19 cellular contexts compared by ENCODE assay signal in the genomic region with DNA sequence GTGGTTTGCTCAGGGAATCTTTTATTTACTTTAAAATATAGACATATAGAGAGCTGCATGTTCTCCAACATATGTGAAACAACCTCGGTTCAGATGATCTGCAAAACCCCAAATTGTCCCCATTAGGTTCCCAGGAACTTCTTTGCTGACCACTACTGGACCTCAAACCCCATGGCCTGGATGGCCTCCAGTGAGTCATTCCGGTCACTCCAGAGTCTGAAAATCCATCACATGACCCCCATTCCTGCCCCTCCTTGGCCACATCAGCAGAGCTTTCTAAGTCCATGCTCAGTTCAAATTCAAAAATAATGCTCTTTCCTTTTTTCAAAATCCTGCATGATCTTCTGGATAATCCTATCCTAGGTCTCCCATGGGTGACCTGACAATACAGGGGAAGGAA.
DNase-seq lines count a peak whose midpoint lies in the region; ATAC-seq and TF ChIP-seq lines count a peak whose summit lies in the region.
"Had no signal": no experiment of that assay in that cellular context is flagged by ENCODE, and none has a peak within 500 bp of the region (broad histone marks: within the 10 kb centered on the region; RNA-seq: fewer than 3 reads in every experiment).

No MANE protein-coding gene starts in this region.

- no peaks in the 10 kb centered on the region for H3K79me1 ChIP-seq in mesenchymal stem cell (replicated peaks; ENCODE audit: low read length, poor library complexity, severe bottlenecking)

- no peak overlapping the region for H3K27ac ChIP-seq in mesenchymal stem cell (ENCODE audit: low read length, poor library complexity, severe bottlenecking)
- peak overlapping the region; percentile 93 for H3K27ac ChIP-seq in subcutaneous abdominal adipose tissue (ENCODE audit: low read depth, low read length)
- H3K27ac ChIP-seq in right lobe of liver = no peak overlapping the region
- no peak overlapping the region for H3K27ac ChIP-seq in sigmoid colon
- H3K27ac ChIP-seq: PC-9, SJSA1 had no signal

- no peak overlapping the region for H3K4me2 ChIP-seq in mesenchymal stem cell (ENCODE audit: low read length, poor library complexity, severe bottlenecking)
- H3K4me2 ChIP-seq: PC-9 had no signal

- H3K4me1 ChIP-seq in mesenchymal stem cell (ENCODE audit: control insufficient read depth, insufficient read depth, low read depth, low read length) = no peaks in the 10 kb centered on the region
- H3K4me1 ChIP-seq in subcutaneous abdominal adipose tissue (ENCODE audit: control insufficient read depth in 5 of 5, insufficient read depth in 5 of 5, low read length in 5 of 5) = peaks cover 15 to 63% (median 61%) of the 10 kb centered on the region in 5 donors
- H3K4me1 ChIP-seq in right lobe of liver = no peaks in the 10 kb centered on the region
- peaks cover 0 to 58% (median 41%) of the 10 kb centered on the region in 4 donors for H3K4me1 ChIP-seq in sigmoid colon
- H3K4me1 ChIP-seq: SJSA1 had no signal

- 90% methylated on average over 2 of the region's 2 CpGs for WGBS in mesenchymal stem cell
- WGBS in right lobe of liver (ENCODE audit: insufficient coverage, low coverage, low lambda C conversion rate, missing lambda C conversion rate) = 92% methylated on average over 2 of the region's 2 CpGs
- WGBS in sigmoid colon, 2 donors = 79 to 83% methylated on average over 2 of the region's 2 CpGs

- no peak for TF ChIP-seq CTCF in AG10803 (conservative IDR thresholded peaks at IDR 0.05; ENCODE audit: low read length)
- TF ChIP-seq CTCF in right lobe of liver (IDR thresholded peaks at IDR 0.05) = no peak
- TF ChIP-seq CTCF in sigmoid colon (IDR thresholded peaks at IDR 0.05) = no peak

- no peaks in the 10 kb centered on the region for H3K27me3 ChIP-seq in mesenchymal stem cell (ENCODE audit: control insufficient read depth in 1 of 2, insufficient read depth in 1 of 2, low read length in 2 of 2)
- H3K27me3 ChIP-seq in subcutaneous abdominal adipose tissue (ENCODE audit: control insufficient read depth in 5 of 5, insufficient read depth in 4 of 5, low read length in 5 of 5) = no peaks in the 10 kb centered on the region
- no peaks in the 10 kb centered on the region for H3K27me3 ChIP-seq in right lobe of liver
- no peaks in the 10 kb centered on the region for H3K27me3 ChIP-seq in sigmoid colon
- H3K27me3 ChIP-seq: BE2C, SJSA1 had no signal

- no peak for ATAC-seq in right lobe of liver

- no peak overlapping the region for H3K4ac ChIP-seq in mesenchymal stem cell (ENCODE audit: low read depth in 1 of 2, low read length in 2 of 2)

- no peak for TF ChIP-seq EP300 in sigmoid colon (IDR thresholded peaks at IDR 0.05)

- H4K8ac ChIP-seq in mesenchymal stem cell (ENCODE audit: low read length) = no peak overlapping the region

- intact Hi-C loops in right lobe of liver (cut with DNase I) (no loop called here), sigmoid colon (cut with DNase I) (no loop called here)

- DNase-seq in AG10803 (ENCODE audit: low read depth) (peak; percentile 33), LHCN-M2 (ENCODE audit: low read depth) (peak; percentile 57), mesenchymal stem cell (peak; percentile 43), right lobe of liver (no peak), SW 1271 (lab: John Stamatoyannopoulos, UW) (no peak), sigmoid colon (no peak)
- DNase-seq: BE2C; Calu3; CD4-positive, alpha-beta memory T cell; DMS53; H7; Kasumi-1; NCI-H1417 treated with DMSO at 0.1 percent for 48 hours; NCI-H1930; NCI-H446; NCI-H748 treated with DMSO at 0.1 percent for 48 hours; PC-9 had no signal

- H3K23ac ChIP-seq in mesenchymal stem cell (ENCODE audit: low read length in 2 of 2) = no peak overlapping the region

- no peak overlapping the region for H2BK12ac ChIP-seq in mesenchymal stem cell (ENCODE audit: low read length in 2 of 2)

- H3K36me3 ChIP-seq in mesenchymal stem cell (ENCODE audit: control insufficient read depth in 1 of 2, insufficient read depth in 2 of 2, low read depth in 1 of 2, low read length in 2 of 2) (no peaks in the 10 kb centered on the region), subcutaneous abdominal adipose tissue (ENCODE audit: control insufficient read depth in 5 of 5, insufficient read depth in 5 of 5, low read length in 5 of 5) (peaks cover 2 to 46% (median 19%) of the 10 kb centered on the region in 5 donors), right lobe of liver (no peaks in the 10 kb centered on the region), sigmoid colon (peaks cover 0 to 29% (median 1%) of the 10 kb centered on the region in 4 donors)
- H3K36me3 ChIP-seq: BE2C, SJSA1 had no signal

- H2AFZ ChIP-seq in mesenchymal stem cell (ENCODE audit: low read depth, low read length) = no peak overlapping the region
- H2AFZ ChIP-seq: PC-9 had no signal

- H3K9ac ChIP-seq in mesenchymal stem cell (ENCODE audit: low read length) (peak overlapping the region; percentile 37), subcutaneous abdominal adipose tissue (ENCODE audit: low read length in 5 of 5) (no peak overlapping the region)

- no peak overlapping the region for H2BK15ac ChIP-seq in mesenchymal stem cell (ENCODE audit: low read depth, poor library complexity, severe bottlenecking)

- no peak overlapping the region for H2BK5ac ChIP-seq in mesenchymal stem cell (ENCODE audit: low read depth, low read length, poor library complexity, severe bottlenecking)

- no peak overlapping the region for H2AK5ac ChIP-seq in mesenchymal stem cell (ENCODE audit: low read length, severe bottlenecking)

- H3K14ac ChIP-seq in mesenchymal stem cell (ENCODE audit: low read length in 2 of 2) = no peak overlapping the region

- no peak overlapping the region for H3K4me3 ChIP-seq in AG10803 (ENCODE audit: low read length)
- no peak overlapping the region for H3K4me3 ChIP-seq in mesenchymal stem cell (ENCODE audit: insufficient read depth in 1 of 2, low read depth in 1 of 2, low read length in 2 of 2)
- no peak overlapping the region for H3K4me3 ChIP-seq in subcutaneous abdominal adipose tissue (ENCODE audit: low read depth in 1 of 5, low read length in 5 of 5)
- no peak overlapping the region for H3K4me3 ChIP-seq in right lobe of liver
- no peak overlapping the region for H3K4me3 ChIP-seq in sigmoid colon
- H3K4me3 ChIP-seq: PC-9, SJSA1 had no signal

- H2BK120ac ChIP-seq in mesenchymal stem cell (ENCODE audit: low read depth, low read length) = no peak overlapping the region

- H3K9me3 ChIP-seq in mesenchymal stem cell (ENCODE audit: control insufficient read depth, low read length) (no peaks in the 10 kb centered on the region), subcutaneous abdominal adipose tissue (ENCODE audit: control insufficient read depth in 5 of 5, low read length in 5 of 5) (no peaks in the 10 kb centered on the region), right lobe of liver (no peaks in the 10 kb centered on the region), sigmoid colon (no peaks in the 10 kb centered on the region)
- H3K9me3 ChIP-seq: BE2C, SJSA1 had no signal

- TF ChIP-seq POLR2A in right lobe of liver (IDR thresholded peaks at IDR 0.05) (no peak), sigmoid colon (IDR thresholded peaks at IDR 0.05) (no peak)

- H4K91ac ChIP-seq in mesenchymal stem cell (ENCODE audit: low read length) = no peak overlapping the region

- H3K18ac ChIP-seq in mesenchymal stem cell (ENCODE audit: low read depth in 1 of 2, low read length in 2 of 2) = no peak overlapping the region

Comparison
In these comparisons a context has a peak if more than half of its experiments do, and no peak if none do; other contexts are left out.
1. DNase-seq: peak in AG10803 (single experiment), LHCN-M2 (single experiment) and mesenchymal stem cell (single experiment); none in right lobe of liver (0 of 3), SW 1271 (0 of 2) and sigmoid colon (single experiment).